13 cellular contexts compared by ENCODE assay signal in genomic region chr14:102215522-102216250, GRCh38.
A peak's percentile ranks its signal among the peaks of the same experiment; 100 is the strongest.
DNase-seq lines count a peak whose midpoint lies in the region; ATAC-seq, FAIRE-seq and TF ChIP-seq lines count a peak whose summit lies in the region.
"Had no signal": no experiment of that assay in that cellular context is flagged by ENCODE, and none has a peak within 500 bp of the region (broad histone marks: within the 10 kb centered on the region; RNA-seq: fewer than 3 reads in every experiment).

No MANE protein-coding gene starts in this region.

- FAIRE-seq in K562 (lab: Jason Lieb, UNC) = no peak
- FAIRE-seq: A204.1 had no signal

- peaks cover 9% of the 10 kb centered on the region; the same call in 1 of the 3 replicates for H3K36me3 ChIP-seq in K562 (ENCODE audit: control insufficient read depth, insufficient read depth, low read length)
- peaks cover 0 to 36% of the 10 kb centered on the region in 2 donors for H3K36me3 ChIP-seq in left lung
- no peaks in the 10 kb centered on the region for H3K36me3 ChIP-seq in transverse colon

- H3K9me1 ChIP-seq in K562 (ENCODE audit: control insufficient read depth, insufficient read depth, low read length) = no peaks in the 10 kb centered on the region

- H3K27me3 ChIP-seq in K562 (ENCODE audit: control insufficient read depth in 2 of 2, insufficient read depth in 2 of 2, low read length in 2 of 2) = no peaks in the 10 kb centered on the region
- no peaks in the 10 kb centered on the region for H3K27me3 ChIP-seq in left lung
- no peaks in the 10 kb centered on the region for H3K27me3 ChIP-seq in transverse colon

- H3K27ac ChIP-seq in K562 (ENCODE audit: extremely low read depth, low read depth, low read length) = no peak overlapping the region
- no peak overlapping the region for H3K27ac ChIP-seq in left lung
- H3K27ac ChIP-seq in transverse colon = peak overlapping the region in 3 of 4 donors; percentile 2 to 57 (median 37)

- TF ChIP-seq POLR2A in K562 (conservative IDR thresholded peaks at IDR 0.05) (no peak), transverse colon (IDR thresholded peaks at IDR 0.05) (no peak)

- TF ChIP-seq RAD21 in K562 (CRISPR knock-in tag; conservative IDR thresholded peaks at IDR 0.05 in 1 of 2, IDR thresholded peaks at IDR 0.05 in 1 of 2) = no peak

- H3K4me1 ChIP-seq in K562 (replicated peaks in 1 of 2; ENCODE audit: control insufficient read depth in 2 of 2, insufficient read depth in 2 of 2, low read length in 2 of 2) (peaks cover 0 to 18% of the 10 kb centered on the region in 2 experiments; a peak in 2 of 5 replicates), left lung (peaks cover 0 to 10% of the 10 kb centered on the region in 2 donors), transverse colon (peaks cover 0 to 16% (median 5%) of the 10 kb centered on the region in 4 donors)

- TF ChIP-seq CTCF in K562 (IDR thresholded peaks at IDR 0.05 in 2 of 3, conservative IDR thresholded peaks at IDR 0.05 in 1 of 3; ENCODE audit: insufficient read depth in 2 of 3, low read depth in 1 of 3, low read length in 3 of 3) (no peak), left lung (IDR thresholded peaks at IDR 0.05) (no peak), transverse colon (IDR thresholded peaks at IDR 0.05) (no peak)

- no peak overlapping the region for H3K4me2 ChIP-seq in K562 (ENCODE audit: insufficient read depth, low read length)

- H2AFZ ChIP-seq in K562 (ENCODE audit: low read depth, low read length) = no peak overlapping the region

- POLR2A ChIA-PET in K562 (lab: Yijun Ruan, JAX) = interaction anchor here (0.7 to 1.2 kb wide), 3 partner anchors 28 to 53 kb away, joined by 3 to 4 read pairs (median 3); no protein-coding TSS in a partner anchor

- H3K4me3 ChIP-seq in K562 (no peak overlapping the region), left lung (no peak overlapping the region), transverse colon (no peak overlapping the region)

- no TSS peak for BruUV-seq in K562 (replicated peaks; lab: Mats Ljungman, UMichigan)

- CTCF ChIA-PET in K562 (lab: Yijun Ruan, JAX; ENCODE audit: low intra/inter-chr PET ratio) = no interaction called here

- TF ChIP-seq EP300 in K562 (IDR thresholded peaks at IDR 0.05; ENCODE audit: low read length) (no peak), transverse colon (IDR thresholded peaks at IDR 0.05; ENCODE audit: low read depth) (no peak)

- H3K9me3 ChIP-seq in K562 (replicated peaks; ENCODE audit: control insufficient read depth, insufficient read depth, low read depth, low read length) (no peaks in the 10 kb centered on the region), left lung (no peaks in the 10 kb centered on the region), transverse colon (no peaks in the 10 kb centered on the region)

- H3K9ac ChIP-seq in K562 (ENCODE audit: insufficient read depth in 1 of 2, low read depth in 2 of 2, low read length in 2 of 2) = peak overlapping the region in 1 of 2 experiments; percentile 64; a peak in 1 of 4 replicates

- intact Hi-C loops in K562 (cut with micrococcal nuclease) = no loop called here
- intact Hi-C loops in left lung (cut with DNase I) = no loop called here
- intact Hi-C loops in transverse colon (cut with DNase I; ENCODE audit: low total_unique reads) = no loop called here

- H3K79me2 ChIP-seq in K562 (ENCODE audit: control insufficient read depth, insufficient read depth, low read length) = no peaks in the 10 kb centered on the region; the same call in none of the 3 replicates

- DNase-seq in NCI-H2107 treated with DMSO at 0.1 percent for 48 hours (lab: John Stamatoyannopoulos, UW; ENCODE audit: unreplicated experiment) = peak; percentile 72
- DNase-seq in NCI-H2107 (lab: John Stamatoyannopoulos, UW) = no peak
- DNase-seq in K562 (ENCODE audit: extremely low read depth in 1 of 4, low spot score in 3 of 4) = no peak
- DNase-seq in left lung = no peak
- DNase-seq in transverse colon = no peak
- no peak for DNase-seq in NCI-H1105 (lab: John Stamatoyannopoulos, UW)
- DNase-seq in 8988T = no peak
- no peak for DNase-seq in stimulated activated CD4-positive, alpha-beta T cell treated with anti-CD3 and anti-CD28 coated beads, Interleukin-1b, Interleukin-23, amount 100 ng/mL, for 48 hours
- DNase-seq: MM.1S; stimulated activated CD4-positive, alpha-beta T cell treated with anti-CD3 and anti-CD28 coated beads, Interleukin-15, amount 100 ng/mL, for 24 hours; stimulated activated naive CD4-positive, alpha-beta T cell; T-helper 9 cell had no signal

- 0 out of 2 replicates have a peak, but pooled peaks cover 6% of the 10 kb centered on the region for H4K20me1 ChIP-seq in K562 (replicated peaks; ENCODE audit: control insufficient read depth, insufficient read depth, low read length)

- ATAC-seq in K562 (no peak), left lung (peak; percentile 12)

- in situ Hi-C loops in K562 (cut with MboI) (no loop called here), transverse colon (cut with MboI; ENCODE audit: low pct_ligation_motif_present in 1 of 4, low pct_unique_long_range_greater_than_20kb in 1 of 4, low sequenced_read_pairs in 3 of 4) (no loop called here)

- 95% methylated on average over 16 of the region's 23 CpGs for WGBS in K562 (ENCODE audit: insufficient coverage, low coverage, missing lambda C conversion rate)
- 86 to 90% methylated on average over 7 to 23 of the region's 23 CpGs for WGBS in transverse colon (ENCODE audit: low coverage in 1 of 2), 2 donors

TF ChIP-seq in K562, 482 proteins besides CTCF, POLR2A, EP300 and RAD21:
- TF ChIP-seq RNF2 (IDR thresholded peaks at IDR 0.05) = no peak
- TF ChIP-seq POLR2G (IDR thresholded peaks at IDR 0.05; ENCODE audit: low read depth, low read length) = 0 out of 2 replicates have a peak, but pooled peaks have one; percentile 22

Comparison
In these comparisons a context has a peak if more than half of its experiments do, and no peak if none do; other contexts are left out.
1. H3K27ac ChIP-seq: peak in transverse colon (3 of 4); none in K562 (single experiment) and left lung (0 of 2).